In the genomic region with DNA sequence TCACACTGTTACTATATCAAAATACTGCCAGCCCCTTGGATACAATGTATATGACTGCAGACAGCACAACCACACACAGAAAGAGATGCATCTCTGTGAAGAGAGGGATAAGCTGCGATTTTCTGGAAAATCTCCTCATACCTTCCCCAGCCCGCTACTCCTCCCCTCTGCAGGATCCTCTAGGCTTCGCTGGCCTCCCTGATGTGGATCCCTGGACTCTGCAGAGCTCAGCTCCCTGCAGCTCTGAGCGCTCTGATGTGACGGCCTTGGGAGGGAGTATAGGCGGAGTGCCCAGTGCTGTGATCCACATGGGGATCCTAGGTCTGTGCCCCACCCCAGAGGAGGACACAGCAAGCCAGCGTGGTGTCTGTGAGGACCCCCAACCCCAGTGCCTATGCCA, we compare ENCODE assay signal across 28 cellular contexts.
"Had no signal": no experiment of that assay in that cellular context is flagged by ENCODE, and none has a peak within 500 bp of the region (broad histone marks: within the 10 kb centered on the region; RNA-seq: fewer than 3 reads in every experiment).

No MANE protein-coding gene starts in this region.

- H3K4me1 ChIP-seq: adrenal gland, body of pancreas, breast epithelium had no signal

- H3K27ac ChIP-seq: adrenal gland, body of pancreas, breast epithelium, KMS-11, SJCRH30, SK-N-MC had no signal

- H3K27ac Mint-ChIP-seq: activated CD8-positive, alpha-beta T cell treated with anti-CD3 and anti-CD28 coated beads for 36 hours; activated naive CD4-positive, alpha-beta T cell treated with anti-CD3 and anti-CD28 coated beads, Interleukin-2, amount 50 U/mL, for 72 hours; activated T-cell treated with anti-CD3 and anti-CD28 coated beads, Interleukin-2, amount 50 U/mL, for 72 hours; activated T-helper 17 cell treated with anti-CD3 and anti-CD28 coated beads, Interleukin-2, amount 50 U/mL, for 72 hours; T-helper 2 cell treated with Interferon-gamma antibody and Interleukin-4, amounts not matched to agents 5 μg/mL and 100 μg/mL, for 36 hours had no signal

- H3K9me3 Mint-ChIP-seq: activated CD8-positive, alpha-beta T cell treated with anti-CD3 and anti-CD28 coated beads for 36 hours; activated naive CD4-positive, alpha-beta T cell treated with anti-CD3 and anti-CD28 coated beads for 36 hours; activated naive CD4-positive, alpha-beta T cell treated with anti-CD3 and anti-CD28 coated beads, Interleukin-2, amount 50 U/mL, for 72 hours; activated T-cell treated with anti-CD3 and anti-CD28 coated beads, Interleukin-2, amount 50 U/mL, for 72 hours; activated T-helper 17 cell treated with anti-CD3 and anti-CD28 coated beads, Interleukin-2, amount 50 U/mL, for 72 hours; T-helper 2 cell treated with Interferon-gamma antibody and Interleukin-4, amounts not matched to agents 5 μg/mL and 100 μg/mL, for 36 hours had no signal

- H3K4me3 Mint-ChIP-seq: activated CD8-positive, alpha-beta T cell treated with anti-CD3 and anti-CD28 coated beads for 36 hours; activated naive CD4-positive, alpha-beta T cell treated with anti-CD3 and anti-CD28 coated beads for 36 hours; activated T-cell treated with anti-CD3 and anti-CD28 coated beads, Interleukin-2, amount 50 U/mL, for 72 hours; activated T-helper 17 cell treated with anti-CD3 and anti-CD28 coated beads, Interleukin-2, amount 50 U/mL, for 72 hours; T-helper 2 cell treated with Interferon-gamma antibody and Interleukin-4, amounts not matched to agents 5 μg/mL and 100 μg/mL, for 36 hours had no signal

- H3K9me3 ChIP-seq: adrenal gland, body of pancreas, breast epithelium, SJCRH30 had no signal

- H3K36me3 ChIP-seq: adrenal gland, breast epithelium, SJCRH30 had no signal

- H3K4me3 ChIP-seq: adrenal gland, body of pancreas, breast epithelium, SJCRH30, SK-N-MC had no signal

- H3K36me3 Mint-ChIP-seq: activated naive CD4-positive, alpha-beta T cell treated with anti-CD3 and anti-CD28 coated beads, Interleukin-2, amount 50 U/mL, for 72 hours had no signal

- FAIRE-seq: astrocyte, TTC549 had no signal

- H3K27me3 ChIP-seq: adrenal gland, body of pancreas, SJCRH30 had no signal

- H3K27me3 Mint-ChIP-seq: activated CD8-positive, alpha-beta T cell treated with anti-CD3 and anti-CD28 coated beads for 36 hours; activated T-helper 17 cell treated with anti-CD3 and anti-CD28 coated beads, Interleukin-2, amount 50 U/mL, for 72 hours had no signal

- DNase-seq: activated CD4-positive, alpha-beta T cell treated with anti-CD3 and anti-CD28 coated beads for 48 hours; activated CD4-positive, alpha-beta T cell treated with anti-CD3 and anti-CD28 coated beads, Interleukin-2, amount 50 U/mL, for 4 hours; activated CD8-positive, alpha-beta T cell treated with anti-CD3 and anti-CD28 coated beads for 36 hours; activated gamma-delta T cell treated with Interleukin-2 at 50 U/mL for 16 hours; activated naive CD4-positive, alpha-beta T cell treated with anti-CD3 and anti-CD28 coated beads for 36 hours; activated T-cell treated with anti-CD3 and anti-CD28 coated beads, Interleukin-2, amount 50 U/mL, for 1 hour; activated T-cell treated with anti-CD3 and anti-CD28 coated beads, Interleukin-2, amount 50 U/mL, for 72 hours; MM.1S; MV-4-11; NCI-H1092; NCI-H1436 treated with DMSO at 0.1 percent for 48 hours; NCI-H1694 treated with DMSO at 0.1 percent for 48 hours; NCI-H2029; NCI-H345; NCI-H510A; NCI-H526 treated with DMSO at 0.1 percent for 48 hours; SHP77; SJCRH30 had no signal
